ENCODE assay signal across 8 cellular contexts in the genomic region with DNA sequence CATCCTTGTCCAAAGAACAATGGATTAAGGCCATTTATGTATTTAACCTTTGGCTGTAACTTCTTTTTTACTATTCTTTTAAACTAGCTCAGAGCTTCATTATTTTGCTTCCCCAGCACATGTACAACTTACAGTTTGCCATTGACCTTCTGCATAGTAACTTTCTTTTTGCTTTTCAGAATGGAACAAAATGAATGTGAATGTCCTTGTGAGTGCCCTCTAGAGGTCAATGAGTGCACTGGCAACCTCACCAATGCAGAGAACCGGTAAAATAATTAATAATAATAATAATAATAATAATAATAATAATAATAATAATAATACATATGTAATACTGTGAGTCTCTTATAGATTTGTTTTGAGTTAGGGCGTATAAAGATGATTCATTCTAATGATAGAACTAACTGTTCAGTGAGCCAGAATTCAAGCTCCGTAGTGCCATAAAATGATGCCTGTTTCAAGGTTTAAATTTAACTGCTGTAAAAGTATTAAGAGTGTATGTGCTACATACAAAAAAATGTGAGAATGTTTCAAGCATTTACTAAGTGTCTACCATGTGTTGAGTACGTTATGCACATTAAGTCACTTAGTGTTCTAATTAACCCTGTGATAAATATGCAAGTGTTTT.
DNase-seq lines count a peak whose midpoint lies in the region; ATAC-seq, FAIRE-seq and TF ChIP-seq lines count a peak whose summit lies in the region.

No MANE protein-coding gene starts in this region.

- CTCF ChIA-PET in K562 (lab: Yijun Ruan, JAX; ENCODE audit: low intra/inter-chr PET ratio), result no interaction called here
- CTCF ChIA-PET in activated naive CD4-positive, alpha-beta T cell treated with anti-CD3 and anti-CD28 coated beads, Interleukin-2, amount 10 ng/mL, durations not matched to agents 7 days and 5 days (lab: Charles Lee), result interaction anchor here (0.9 to 3.5 kb wide), 14 partner anchors 8 to 404 kb away, joined by 3 to 13 read pairs (median 4); no protein-coding TSS in a partner anchor

- peak; percentile 28 to 53 (median 47); a peak in 5 of 6 replicates for TF ChIP-seq CTCF in K562 (IDR thresholded peaks at IDR 0.05 in 2 of 3, conservative IDR thresholded peaks at IDR 0.05 in 1 of 3; ENCODE audit: insufficient read depth in 2 of 3, low read depth in 1 of 3, low read length in 3 of 3)
- TF ChIP-seq CTCF in lung (IDR thresholded peaks at IDR 0.05; ENCODE audit: control extremely low read depth, extremely low read depth), result peak; percentile 23

- H2AFZ ChIP-seq in K562 (ENCODE audit: low read depth, low read length), result no peak overlapping the region

- TF ChIP-seq EP300 in K562 (IDR thresholded peaks at IDR 0.05; ENCODE audit: low read length), result no peak

- no peaks in the 10 kb centered on the region for H3K27me3 Mint-ChIP-seq in activated naive CD4-positive, alpha-beta T cell treated with anti-CD3 and anti-CD28 coated beads, Interleukin-2, amount 10 ng/mL, durations not matched to agents 7 days and 5 days

- no peaks in the 10 kb centered on the region for H3K9me3 Mint-ChIP-seq in activated naive CD4-positive, alpha-beta T cell treated with anti-CD3 and anti-CD28 coated beads, Interleukin-2, amount 10 ng/mL, durations not matched to agents 7 days and 5 days

- no peak for TF ChIP-seq RAD21 in K562 (CRISPR knock-in tag; conservative IDR thresholded peaks at IDR 0.05 in 1 of 2, IDR thresholded peaks at IDR 0.05 in 1 of 2)

- no peak overlapping the region for H3K4me2 ChIP-seq in K562 (ENCODE audit: insufficient read depth, low read length)

- H3K4me1 ChIP-seq in K562 (replicated peaks in 1 of 2; ENCODE audit: control insufficient read depth in 2 of 2, insufficient read depth in 2 of 2, low read length in 2 of 2), result no peaks in the 10 kb centered on the region
- peaks cover 0 to 2% of the 10 kb centered on the region in 2 donors for H3K4me1 ChIP-seq in lung (ENCODE audit: control insufficient read depth in 2 of 2, insufficient read depth in 2 of 2, low read length in 2 of 2)

- H3K9ac ChIP-seq in K562 (ENCODE audit: insufficient read depth in 1 of 2, low read depth in 2 of 2, low read length in 2 of 2), result no peak overlapping the region

- H4K20me1 ChIP-seq in K562 (replicated peaks; ENCODE audit: control insufficient read depth, insufficient read depth, low read length), result no peaks in the 10 kb centered on the region

- intact Hi-C loops in K562 (cut with micrococcal nuclease), result loop anchor here (5.0 kb wide), 1 partner anchor 409 kb away; no protein-coding TSS in a partner anchor

- H3K9me1 ChIP-seq in K562 (ENCODE audit: control insufficient read depth, insufficient read depth, low read length), result no peaks in the 10 kb centered on the region

- no peaks in the 10 kb centered on the region for H3K4me1 Mint-ChIP-seq in activated naive CD4-positive, alpha-beta T cell treated with anti-CD3 and anti-CD28 coated beads, Interleukin-2, amount 10 ng/mL, durations not matched to agents 7 days and 5 days

- H3K27ac Mint-ChIP-seq in activated naive CD4-positive, alpha-beta T cell treated with anti-CD3 and anti-CD28 coated beads, Interleukin-2, amount 10 ng/mL, durations not matched to agents 7 days and 5 days, result no peak overlapping the region

- TF ChIP-seq POLR2A in K562 (conservative IDR thresholded peaks at IDR 0.05), result no peak

- H3K36me3 ChIP-seq in K562 (ENCODE audit: control insufficient read depth, insufficient read depth, low read length), result no peaks in the 10 kb centered on the region
- H3K36me3 ChIP-seq in lung (ENCODE audit: control insufficient read depth in 2 of 2, insufficient read depth in 2 of 2, low read length in 2 of 2), result no peaks in the 10 kb centered on the region

- H3K27me3 ChIP-seq in K562 (ENCODE audit: control insufficient read depth in 2 of 2, insufficient read depth in 2 of 2, low read length in 2 of 2) (peaks cover 9 to 14% of the 10 kb centered on the region in 2 experiments; a peak in 4 of 5 replicates), lung (ENCODE audit: control insufficient read depth, insufficient read depth) (no peaks in the 10 kb centered on the region)

- H3K4me3 Mint-ChIP-seq in activated naive CD4-positive, alpha-beta T cell treated with anti-CD3 and anti-CD28 coated beads, Interleukin-2, amount 10 ng/mL, durations not matched to agents 7 days and 5 days, result no peak overlapping the region

- peak; percentile 15 for DNase-seq in G401 (ENCODE audit: low spot score)
- DNase-seq in HPDE6-E6E7 (ENCODE audit: extremely low spot score), result peak; percentile 17
- peak; percentile 6 to 38 (median 24) for DNase-seq in K562 (ENCODE audit: extremely low read depth in 1 of 4, low spot score in 3 of 4)
- DNase-seq in lung (ENCODE audit: low spot score), result no peak
- no peak for DNase-seq in inferior parietal cortex (ENCODE audit: extremely low spot score)
- no peak for DNase-seq in activated naive CD4-positive, alpha-beta T cell treated with anti-CD3 and anti-CD28 coated beads, Interleukin-2, amount 10 ng/mL, durations not matched to agents 7 days and 5 days

- in situ Hi-C loops in G401 (cut with HindIII; ENCODE audit: low sequenced_read_pairs) (no loop called here), K562 (cut with MboI) (loop anchor here (10.0 kb wide), 1 partner anchor 411 kb away; no protein-coding TSS in a partner anchor)

- POLR2A ChIA-PET in K562 (lab: Yijun Ruan, JAX), result interaction anchor here (0.7 to 0.8 kb wide), 2 partner anchors 200 to 678 kb away, joined by 3 read pairs; no protein-coding TSS in a partner anchor

- FAIRE-seq in K562 (lab: Jason Lieb, UNC), result peak; percentile 78

- H3K36me3 Mint-ChIP-seq in activated naive CD4-positive, alpha-beta T cell treated with anti-CD3 and anti-CD28 coated beads, Interleukin-2, amount 10 ng/mL, durations not matched to agents 7 days and 5 days, result no peaks in the 10 kb centered on the region

- H3K9me3 ChIP-seq in K562 (replicated peaks; ENCODE audit: control insufficient read depth, insufficient read depth, low read depth, low read length), result no peaks in the 10 kb centered on the region
- H3K9me3 ChIP-seq in lung (ENCODE audit: control insufficient read depth in 2 of 2, insufficient read depth in 1 of 2, low read length in 1 of 2), result no peaks in the 10 kb centered on the region

- WGBS in K562 (ENCODE audit: insufficient coverage, low coverage, missing lambda C conversion rate), result 5% methylated on average over 4 of the region's 4 CpGs
- whole genome bisulfite sequencing in lung, 2 donors, result 71 to 72% methylated on average over 4 of the region's 4 CpGs

- no peaks in the 10 kb centered on the region for H3K79me2 ChIP-seq in K562 (ENCODE audit: control insufficient read depth, insufficient read depth, low read length)

- no TSS peak for BruUV-seq in K562 (replicated peaks; lab: Mats Ljungman, UMichigan)

- H3K4me3 ChIP-seq in K562, result no peak overlapping the region
- no peak overlapping the region for H3K4me3 ChIP-seq in lung

- H3K27ac ChIP-seq in K562 (ENCODE audit: extremely low read depth, low read depth, low read length) (no peak overlapping the region), lung (ENCODE audit: low read depth in 1 of 2, low read length in 1 of 2) (no peak overlapping the region)

- no peak for ATAC-seq in K562
- ATAC-seq in lung (ENCODE audit: insufficient read depth, low FRiP score), result no peak
- no peak for ATAC-seq in GM21529 (IDR thresholded peaks at IDR 0.05; ENCODE audit: unreplicated experiment)
- no peak for ATAC-seq in HG02970 (IDR thresholded peaks at IDR 0.05; ENCODE audit: low FRiP score, unreplicated experiment)

TF ChIP-seq in K562, 482 proteins besides CTCF, POLR2A, EP300 and RAD21:
- TF ChIP-seq SRSF7 (optimal IDR thresholded peaks at IDR 0.05; ENCODE audit: low read depth, low read length) (no peak), DACH1 (IDR thresholded peaks at IDR 0.05; ENCODE audit: partially characterized antibody) (peak; percentile 21), ESRRA (IDR thresholded peaks at IDR 0.05; ENCODE audit: borderline replicate concordance, low read depth) (no peak), IFI16 (CRISPR knock-in tag; IDR thresholded peaks at IDR 0.05) (no peak), RFX1 (IDR thresholded peaks at IDR 0.05) (no peak), HDAC3 (IDR thresholded peaks at IDR 0.05; ENCODE audit: borderline replicate concordance, partially characterized antibody) (no peak), ELF1 (tag; IDR thresholded peaks at IDR 0.05) (no peak)

Comparison
In these comparisons a context has a peak if more than half of its experiments do, and no peak if none do; other contexts are left out.
1. DNase-seq: peak in G401 (single experiment), HPDE6-E6E7 (single experiment) and K562 (4 of 4); none in lung (single experiment), inferior parietal cortex (single experiment) and activated naive CD4-positive, alpha-beta T cell treated with anti-CD3 and anti-CD28 coated beads, Interleukin-2, amount 10 ng/mL, durations not matched to agents 7 days and 5 days (single experiment).